Comparison of ENCODE assay signal across 1 cellular context in genomic region chr1:94463765-94464330, GRCh38.
TF ChIP-seq lines count a peak whose summit lies in the region.

No MANE protein-coding gene starts in this region.

TF ChIP-seq in H1, 55 proteins besides CTCF, POLR2A, EP300 and RAD21 (continued from another document):
- TF ChIP-seq FOSL1 (IDR thresholded peaks at IDR 0.05; ENCODE audit: insufficient read depth, low read depth, low read length) (no peak), CEBPB (IDR thresholded peaks at IDR 0.05; ENCODE audit: low read depth, low read length) (no peak), SRF (IDR thresholded peaks at IDR 0.05; ENCODE audit: low read depth, low read length) (no peak), RFX5 (IDR thresholded peaks at IDR 0.05; ENCODE audit: borderline replicate concordance, low read depth, low read length) (no peak), SIRT6 (IDR thresholded peaks at IDR 0.05; ENCODE audit: low read length) (no peak), YY1 (IDR thresholded peaks at IDR 0.05; ENCODE audit: low read depth, low read length) (no peak)
